Comparison of ENCODE assay signal across 1 cellular context in genomic region chr6:138499303-138499991, GRCh38.
TF ChIP-seq lines count a peak whose summit lies in the region.

TSS of gene NHSL1 (minus strand) at chr6:138499494. CDS start at chr6:138499290, 204 bp downstream.

TF ChIP-seq in HEK293, 187 proteins besides CTCF, POLR2A, EP300 and RAD21 (continued from another document and continues in another):
- TF ChIP-seq ZBTB11 (tag by site-specific recombination; conservative IDR thresholded peaks at IDR 0.05; ENCODE audit: low read depth) (no peak), ZNF16 (tag by site-specific recombination; IDR thresholded peaks at IDR 0.05; ENCODE audit: low read depth) (no peak), TRIM28 (IDR thresholded peaks at IDR 0.05; ENCODE audit: borderline replicate concordance, low read length) (peak; percentile 48; the same call in 1 of the 2 replicates), WT1 (tag by site-specific recombination; IDR thresholded peaks at IDR 0.05) (peak; percentile 40; the same call in 1 of the 2 replicates), ZNF280C (tag by site-specific recombination; IDR thresholded peaks at IDR 0.05) (no peak), KLF10 (tag by site-specific recombination; IDR thresholded peaks at IDR 0.05) (no peak), ZNF660 (tag by site-specific recombination; IDR thresholded peaks at IDR 0.05) (peak; percentile 52), ZNF239 (tag by site-specific recombination; IDR thresholded peaks at IDR 0.05) (no peak), ZBTB26 (tag by site-specific recombination; optimal IDR thresholded peaks at IDR 0.05) (no peak), PBX3 (CRISPR knock-in tag; IDR thresholded peaks at IDR 0.05) (no peak), ZNF510 (tag by site-specific recombination; IDR thresholded peaks at IDR 0.05; ENCODE audit: insufficient replicate concordance) (no peak), ZNF623 (tag by site-specific recombination; IDR thresholded peaks at IDR 0.05) (no peak), ZNF416 (tag by site-specific recombination; IDR thresholded peaks at IDR 0.05) (no peak), ZNF621 (tag by site-specific recombination; IDR thresholded peaks at IDR 0.05) (no peak), ZNF311 (tag by site-specific recombination; IDR thresholded peaks at IDR 0.05; ENCODE audit: borderline replicate concordance) (no peak), SP2 (tag by site-specific recombination; IDR thresholded peaks at IDR 0.05) (peak; percentile 59), TSHZ1 (tag by site-specific recombination; IDR thresholded peaks at IDR 0.05; ENCODE audit: borderline replicate concordance) (peak; percentile 36; the same call in 1 of the 2 replicates), ZFP37 (tag by site-specific recombination; IDR thresholded peaks at IDR 0.05) (no peak), ZNF514 (tag by site-specific recombination; IDR thresholded peaks at IDR 0.05) (no peak), GLI2 (tag by site-specific recombination; IDR thresholded peaks at IDR 0.05; ENCODE audit: borderline replicate concordance, low read depth) (no peak), ZNF600 (tag by site-specific recombination; IDR thresholded peaks at IDR 0.05) (peak; percentile 29; the same call in 1 of the 2 replicates), ZNF266 (tag by site-specific recombination; IDR thresholded peaks at IDR 0.05; ENCODE audit: low read depth) (no peak), ZXDB (tag by site-specific recombination; IDR thresholded peaks at IDR 0.05) (no peak; the same call in 1 of the 2 replicates), ZNF140 (tag by site-specific recombination; IDR thresholded peaks at IDR 0.05) (no peak), ZNF513 (tag by site-specific recombination; IDR thresholded peaks at IDR 0.05) (no peak; the same call in 1 of the 2 replicates), KLF9 (tag by site-specific recombination; IDR thresholded peaks at IDR 0.05; ENCODE audit: low read depth) (0 out of 2 replicates have a peak, but pooled peaks have one; percentile 32), ZSCAN4 (tag by site-specific recombination; IDR thresholded peaks at IDR 0.05) (0 out of 2 replicates have a peak, but pooled peaks have one; percentile 11), MEIS1 (CRISPR knock-in tag; IDR thresholded peaks at IDR 0.05; ENCODE audit: borderline replicate concordance) (no peak), ZNF366 (tag by site-specific recombination; conservative IDR thresholded peaks at IDR 0.05) (peak; percentile 64), ATF2 (tag by site-specific recombination; IDR thresholded peaks at IDR 0.05; ENCODE audit: low read depth) (0 out of 2 replicates have a peak, but pooled peaks have one; percentile 21), HOXD13 (CRISPR knock-in tag; IDR thresholded peaks at IDR 0.05; ENCODE audit: borderline replicate concordance) (no peak), ZSCAN5A (tag by site-specific recombination; IDR thresholded peaks at IDR 0.05) (no peak), ZSCAN23 (tag by site-specific recombination; IDR thresholded peaks at IDR 0.05) (no peak), ZFP3 (tag by site-specific recombination; IDR thresholded peaks at IDR 0.05; ENCODE audit: low read depth) (peak; percentile 87), ZNF214 (tag by site-specific recombination; IDR thresholded peaks at IDR 0.05; ENCODE audit: borderline replicate concordance) (no peak), ZBTB8A (tag by site-specific recombination; IDR thresholded peaks at IDR 0.05) (0 out of 2 replicates have a peak, but pooled peaks have one; percentile 38)
